15 cellular contexts compared by ENCODE assay signal in genomic region chr3:11769704-11770103, GRCh38.
DNase-seq lines count a peak whose midpoint lies in the region; ATAC-seq, FAIRE-seq and TF ChIP-seq lines count a peak whose summit lies in the region.
"Had no signal": no experiment of that assay in that cellular context is flagged by ENCODE, and none has a peak within 500 bp of the region (broad histone marks: within the 10 kb centered on the region; RNA-seq: fewer than 3 reads in every experiment).

No MANE protein-coding gene starts in this region.

- DNase-seq in HepG2 (ENCODE audit: low spot score) (no peak), right lobe of liver (no peak), lower lobe of right lung (no peak), NAMALWA (ENCODE audit: low spot score) (no peak), DMS 273 (lab: John Stamatoyannopoulos, UW; ENCODE audit: unreplicated experiment) (no peak), AG08395 (ENCODE audit: low spot score) (no peak)
- no peak for DNase-seq in activated CD8-positive, alpha-beta T cell treated with anti-CD3 and anti-CD28 coated beads, Interleukin-2, amount 10 ng/mL, durations not matched to agents 7 days and 5 days

- TF ChIP-seq RAD21 in HepG2 (CRISPR knock-in tag; IDR thresholded peaks at IDR 0.05) = no peak

- peaks cover 31% of the 10 kb centered on the region for H3K4me1 Mint-ChIP-seq in activated CD8-positive, alpha-beta T cell treated with anti-CD3 and anti-CD28 coated beads, Interleukin-2, amount 10 ng/mL, durations not matched to agents 7 days and 5 days (ENCODE audit: low read depth)

- in situ Hi-C loops in HepG2 (cut with HindIII; ENCODE audit: extremely low pct_ligation_motif_present, low pct_unique_long_range_greater_than_20kb) = no loop called here

- intact Hi-C loops in HepG2 (cut with micrococcal nuclease; ENCODE audit: unreplicated experiment) = loop anchor here (2.0 kb wide), 1 partner anchor 49 kb away; no protein-coding TSS in a partner anchor
- intact Hi-C loops in right lobe of liver (cut with DNase I) = no loop called here
- intact Hi-C loops in lower lobe of right lung (cut with DNase I) = no loop called here

- WGBS in HepG2 (ENCODE audit: low lambda C conversion rate) = 75% methylated on average over 5 of the region's 5 CpGs
- WGBS in right lobe of liver (ENCODE audit: insufficient coverage, low coverage, low lambda C conversion rate, missing lambda C conversion rate) = 91% methylated on average over 4 of the region's 5 CpGs

- ATAC-seq in HepG2 (no peak), right lobe of liver (no peak), lower lobe of right lung (no peak), GM21576 (IDR thresholded peaks at IDR 0.05; ENCODE audit: unreplicated experiment) (no peak)
- ATAC-seq in activated CD8-positive, alpha-beta T cell treated with anti-CD3 and anti-CD28 coated beads, Interleukin-2, amount 10 ng/mL, durations not matched to agents 7 days and 5 days = no peak

- POLR2A ChIA-PET in HepG2 (lab: Yijun Ruan, JAX) = no interaction called here
- POLR2A ChIA-PET in activated CD8-positive, alpha-beta T cell treated with anti-CD3 and anti-CD28 coated beads, Interleukin-2, amount 10 ng/mL, durations not matched to agents 7 days and 5 days (lab: Charles Lee) = interaction anchor here (0.9 to 1.7 kb wide), 2 partner anchors 14 to 15 kb away, joined by 4 to 8 read pairs; no protein-coding TSS in a partner anchor

- no peak for FAIRE-seq in HepG2 (lab: Jason Lieb, UNC)

- TF ChIP-seq EP300 in HepG2 (IDR thresholded peaks at IDR 0.05; ENCODE audit: low read depth in 2 of 2, low read length in 2 of 2) = no peak
- no peak for TF ChIP-seq EP300 in HepG2 (CRISPR knock-in tag; IDR thresholded peaks at IDR 0.05; ENCODE audit: borderline replicate concordance)

- no peaks in the 10 kb centered on the region for H3K9me3 Mint-ChIP-seq in activated CD8-positive, alpha-beta T cell treated with anti-CD3 and anti-CD28 coated beads, Interleukin-2, amount 10 ng/mL, durations not matched to agents 7 days and 5 days (ENCODE audit: insufficient read depth)
- H3K9me3 Mint-ChIP-seq: WTC11 had no signal

- H3K27ac ChIP-seq in HepG2 (ENCODE audit: extremely low read length, insufficient read depth, low read length) (no peak overlapping the region), right lobe of liver (no peak overlapping the region), lower lobe of right lung (peak overlapping the region; percentile 55)
- H3K27ac ChIP-seq: HL-60, KMS-11, neutrophil, SK-N-MC had no signal

- H3K27ac Mint-ChIP-seq in activated CD8-positive, alpha-beta T cell treated with anti-CD3 and anti-CD28 coated beads, Interleukin-2, amount 10 ng/mL, durations not matched to agents 7 days and 5 days = peak overlapping the region; percentile 26

- H3K36me3 ChIP-seq in HepG2 (replicated peaks in 1 of 2; ENCODE audit: control insufficient read depth in 1 of 2, insufficient read depth in 2 of 2, low read length in 2 of 2) (no peaks in the 10 kb centered on the region), right lobe of liver (no peaks in the 10 kb centered on the region), lower lobe of right lung (no peaks in the 10 kb centered on the region)
- H3K36me3 ChIP-seq: colonic mucosa, neutrophil had no signal

- no peak overlapping the region for H3K4me3 Mint-ChIP-seq in activated CD8-positive, alpha-beta T cell treated with anti-CD3 and anti-CD28 coated beads, Interleukin-2, amount 10 ng/mL, durations not matched to agents 7 days and 5 days

- TF ChIP-seq POLR2A in HepG2 (IDR thresholded peaks at IDR 0.05; ENCODE audit: insufficient read depth in 1 of 2, low read depth in 2 of 2, low read length in 2 of 2) (no peak), right lobe of liver (IDR thresholded peaks at IDR 0.05) (no peak)

- no peaks in the 10 kb centered on the region for H3K27me3 Mint-ChIP-seq in activated CD8-positive, alpha-beta T cell treated with anti-CD3 and anti-CD28 coated beads, Interleukin-2, amount 10 ng/mL, durations not matched to agents 7 days and 5 days (ENCODE audit: low read depth)

- H3K9me3 ChIP-seq in HepG2 (ENCODE audit: low read length) (no peaks in the 10 kb centered on the region), right lobe of liver (no peaks in the 10 kb centered on the region), lower lobe of right lung (no peaks in the 10 kb centered on the region)
- H3K9me3 ChIP-seq: colonic mucosa, neutrophil had no signal

- no peak for TF ChIP-seq CTCF in HepG2 (CRISPR knock-in tag; IDR thresholded peaks at IDR 0.05)
- TF ChIP-seq CTCF in right lobe of liver (IDR thresholded peaks at IDR 0.05) = no peak
- no peak for TF ChIP-seq CTCF in lower lobe of right lung (IDR thresholded peaks at IDR 0.05)

- H3K4me2 ChIP-seq in HepG2 (ENCODE audit: low read depth, low read length) = peak overlapping the region; percentile 85
- H3K4me2 ChIP-seq: KMS-11 had no signal

- H3K4me1 ChIP-seq in HepG2 (ENCODE audit: insufficient read depth, low read length) = peaks cover 31% of the 10 kb centered on the region
- no peaks in the 10 kb centered on the region for H3K4me1 ChIP-seq in right lobe of liver
- H3K4me1 ChIP-seq in lower lobe of right lung = peaks cover 13% of the 10 kb centered on the region

- BruUV-seq in HepG2 (replicated peaks; lab: Mats Ljungman, UMichigan) = no TSS peak

- H3K4me3 ChIP-seq in HepG2 (replicated peaks in 1 of 3; ENCODE audit: insufficient read depth in 1 of 3, low read depth in 2 of 3, low read length in 3 of 3) (no peak overlapping the region), right lobe of liver (no peak overlapping the region), lower lobe of right lung (no peak overlapping the region)
- H3K4me3 ChIP-seq: colonic mucosa, lung had no signal

- CTCF ChIA-PET in HepG2 (lab: Yijun Ruan, JAX; ENCODE audit: low intra/inter-chr PET ratio, low total read pairs) = no interaction called here
- CTCF ChIA-PET in activated CD8-positive, alpha-beta T cell treated with anti-CD3 and anti-CD28 coated beads, Interleukin-2, amount 10 ng/mL, durations not matched to agents 7 days and 5 days (lab: Charles Lee) = interaction anchor here (1.3 to 1.9 kb wide), 2 partner anchors 11 to 34 kb away, joined by 4 to 8 read pairs; no protein-coding TSS in a partner anchor

- H3K79me2 ChIP-seq in HepG2 (ENCODE audit: insufficient read depth, low read length) = no peaks in the 10 kb centered on the region

- no peaks in the 10 kb centered on the region for H4K20me1 ChIP-seq in HepG2 (ENCODE audit: insufficient read depth, low read length)

- H3K27me3 ChIP-seq in HepG2 (ENCODE audit: control insufficient read depth in 1 of 2, insufficient read depth in 2 of 2, low read length in 2 of 2) (no peaks in the 10 kb centered on the region), right lobe of liver (no peaks in the 10 kb centered on the region), lower lobe of right lung (ENCODE audit: low read depth) (no peaks in the 10 kb centered on the region)
- H3K27me3 ChIP-seq: colonic mucosa, neutrophil had no signal

- no peak overlapping the region for H2AFZ ChIP-seq in HepG2 (ENCODE audit: low read length)

- H3K9ac ChIP-seq in HepG2 (ENCODE audit: insufficient read depth, low read depth, low read length) = no peak overlapping the region
- H3K9ac ChIP-seq: KMS-11 had no signal

- peaks cover 3% of the 10 kb centered on the region for H3K36me3 Mint-ChIP-seq in activated CD8-positive, alpha-beta T cell treated with anti-CD3 and anti-CD28 coated beads, Interleukin-2, amount 10 ng/mL, durations not matched to agents 7 days and 5 days (ENCODE audit: low read depth)
- H3K36me3 Mint-ChIP-seq: WTC11 had no signal

TF ChIP-seq in HepG2, 621 proteins besides CTCF, POLR2A, EP300 and RAD21:
- no peak for TF ChIP-seq ZNF101 (CRISPR knock-in tag; IDR thresholded peaks at IDR 0.05; ENCODE audit: borderline replicate concordance, low read depth)
- no peak for TF ChIP-seq LBX2 (CRISPR knock-in tag; IDR thresholded peaks at IDR 0.05; ENCODE audit: borderline replicate concordance)
- no peak for TF ChIP-seq NFIB (CRISPR knock-in tag; IDR thresholded peaks at IDR 0.05; ENCODE audit: borderline replicate concordance)
- TF ChIP-seq ZNF230 (CRISPR knock-in tag; IDR thresholded peaks at IDR 0.05) = no peak
- TF ChIP-seq ZNF558 (CRISPR knock-in tag; IDR thresholded peaks at IDR 0.05; ENCODE audit: borderline replicate concordance) = no peak
- no peak for TF ChIP-seq REXO4 (CRISPR knock-in tag; IDR thresholded peaks at IDR 0.05; ENCODE audit: borderline replicate concordance)
- TF ChIP-seq FOXM1 (CRISPR knock-in tag; IDR thresholded peaks at IDR 0.05) = no peak
- TF ChIP-seq TFE3 (CRISPR knock-in tag; IDR thresholded peaks at IDR 0.05) = no peak
- no peak for TF ChIP-seq ZNF136 (CRISPR knock-in tag; IDR thresholded peaks at IDR 0.05; ENCODE audit: low read depth)
